1 cellular context compared by ENCODE assay signal in genomic region chr11:67634366-67635230, GRCh38.
TF ChIP-seq lines count a peak whose summit lies in the region.

No MANE protein-coding gene starts in this region.

TF ChIP-seq in HepG2, 621 proteins besides CTCF, POLR2A, EP300 and RAD21:
- TF ChIP-seq ZSCAN9 (CRISPR knock-in tag; IDR thresholded peaks at IDR 0.05; ENCODE audit: borderline replicate concordance): no peak
- no peak for TF ChIP-seq GTF3A (CRISPR knock-in tag; conservative IDR thresholded peaks at IDR 0.05)
- peak; percentile 36; the same call in 1 of the 2 replicates for TF ChIP-seq ETV5 (CRISPR knock-in tag; IDR thresholded peaks at IDR 0.05; ENCODE audit: borderline replicate concordance)
- 0 out of 2 replicates have a peak, but pooled peaks have one; percentile 20 for TF ChIP-seq ZNF710 (CRISPR knock-in tag; IDR thresholded peaks at IDR 0.05; ENCODE audit: borderline replicate concordance)
- TF ChIP-seq MED8 (CRISPR knock-in tag; IDR thresholded peaks at IDR 0.05; ENCODE audit: insufficient replicate concordance): peak; percentile 37
- 0 out of 2 replicates have a peak, but pooled peaks have one; percentile 32 for TF ChIP-seq MXD1 (CRISPR knock-in tag; IDR thresholded peaks at IDR 0.05)
- no peak for TF ChIP-seq RELA (CRISPR knock-in tag; IDR thresholded peaks at IDR 0.05)
- TF ChIP-seq ZNF724P (CRISPR knock-in tag; IDR thresholded peaks at IDR 0.05; ENCODE audit: borderline replicate concordance): no peak
- peak; percentile 0; the same call in 1 of the 2 replicates for TF ChIP-seq AKAP8 (CRISPR knock-in tag; IDR thresholded peaks at IDR 0.05)
- TF ChIP-seq ZFP91 (CRISPR knock-in tag; IDR thresholded peaks at IDR 0.05; ENCODE audit: borderline replicate concordance): 0 out of 2 replicates have a peak, but pooled peaks have one; percentile 5
- TF ChIP-seq MBNL3 (CRISPR knock-in tag; conservative IDR thresholded peaks at IDR 0.05): no peak
- TF ChIP-seq FOXM1 (CRISPR knock-in tag; IDR thresholded peaks at IDR 0.05): no peak
- no peak for TF ChIP-seq ZBTB34 (CRISPR knock-in tag; IDR thresholded peaks at IDR 0.05)
- TF ChIP-seq ZNF607 (CRISPR knock-in tag; IDR thresholded peaks at IDR 0.05; ENCODE audit: borderline replicate concordance): no peak
